ENCODE assay signal across 18 cellular contexts in genomic region chr2:204333861-204334260, GRCh38.
"Had no signal": no experiment of that assay in that cellular context is flagged by ENCODE, and none has a peak within 500 bp of the region (broad histone marks: within the 10 kb centered on the region; RNA-seq: fewer than 3 reads in every experiment).

No MANE protein-coding gene starts in this region.

- DNase-seq: dermis blood vessel endothelial cell; dorsolateral prefrontal cortex; effector CD4-positive, alpha-beta T cell; effector memory CD4-positive, alpha-beta T cell; foreskin keratinocyte; gastrocnemius medialis; glutamatergic neuron; head of caudate nucleus; heart right ventricle; hippocampal formation; left cardiac atrium; left lung; left ventricle myocardium superior; lower lobe of right lung; mesendoderm; midbrain had no signal

- H3K36me3 ChIP-seq: esophagus muscularis mucosa, gastrocnemius medialis, heart right ventricle, left lung, lower lobe of right lung had no signal

- H3K27ac ChIP-seq: coronary artery, dorsolateral prefrontal cortex, esophagus muscularis mucosa, foreskin keratinocyte, gastrocnemius medialis, heart right ventricle, left lung, lower lobe of right lung had no signal

- H3K27me3 ChIP-seq: esophagus muscularis mucosa, foreskin keratinocyte, gastrocnemius medialis, left lung had no signal

- H3K4me1 ChIP-seq: esophagus muscularis mucosa, foreskin keratinocyte, gastrocnemius medialis, heart right ventricle, left lung, lower lobe of right lung had no signal

- H3K9me3 ChIP-seq: esophagus muscularis mucosa, gastrocnemius medialis, heart right ventricle, left lung, lower lobe of right lung had no signal

- H3K4me3 ChIP-seq: coronary artery, dorsolateral prefrontal cortex, esophagus muscularis mucosa, gastrocnemius medialis, heart right ventricle, left lung, lower lobe of right lung had no signal

- ATAC-seq: foreskin keratinocyte, gastrocnemius medialis, heart right ventricle, left cardiac atrium, left lung, left ventricle myocardium superior, lower lobe of right lung had no signal
